ENCODE assay signal across 1 cellular context in the genomic region with DNA sequence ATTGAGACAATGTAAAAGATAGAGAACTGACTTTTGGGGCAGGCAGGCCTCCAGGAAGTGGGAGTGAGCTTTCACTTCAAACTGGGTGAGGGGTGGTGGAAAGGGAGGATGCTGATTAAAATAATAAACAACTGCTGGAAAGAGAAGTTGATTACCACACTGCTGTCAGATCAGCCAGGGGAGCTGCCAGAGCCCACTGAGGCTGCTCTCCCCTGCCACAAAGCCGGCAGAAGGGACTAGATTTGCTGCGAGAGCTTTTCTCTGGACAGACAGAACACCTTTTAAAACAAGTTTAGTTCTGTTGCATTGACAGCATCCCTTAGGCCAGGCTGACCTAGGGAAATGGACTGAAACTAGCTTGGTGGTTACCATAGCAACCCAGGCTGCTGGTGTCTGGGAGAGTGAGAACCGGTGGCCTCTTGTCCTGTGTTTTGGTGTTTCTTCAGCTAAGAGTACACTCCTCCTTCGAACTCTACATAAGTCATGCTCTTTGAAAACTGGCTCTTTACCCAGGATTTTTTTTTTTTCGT.
TF ChIP-seq lines count a peak whose summit lies in the region.

No MANE protein-coding gene starts in this region.

TF ChIP-seq in HCT116, 20 proteins besides CTCF, POLR2A, EP300 and RAD21 (continued from another document):
- TF ChIP-seq, protein P1, sequence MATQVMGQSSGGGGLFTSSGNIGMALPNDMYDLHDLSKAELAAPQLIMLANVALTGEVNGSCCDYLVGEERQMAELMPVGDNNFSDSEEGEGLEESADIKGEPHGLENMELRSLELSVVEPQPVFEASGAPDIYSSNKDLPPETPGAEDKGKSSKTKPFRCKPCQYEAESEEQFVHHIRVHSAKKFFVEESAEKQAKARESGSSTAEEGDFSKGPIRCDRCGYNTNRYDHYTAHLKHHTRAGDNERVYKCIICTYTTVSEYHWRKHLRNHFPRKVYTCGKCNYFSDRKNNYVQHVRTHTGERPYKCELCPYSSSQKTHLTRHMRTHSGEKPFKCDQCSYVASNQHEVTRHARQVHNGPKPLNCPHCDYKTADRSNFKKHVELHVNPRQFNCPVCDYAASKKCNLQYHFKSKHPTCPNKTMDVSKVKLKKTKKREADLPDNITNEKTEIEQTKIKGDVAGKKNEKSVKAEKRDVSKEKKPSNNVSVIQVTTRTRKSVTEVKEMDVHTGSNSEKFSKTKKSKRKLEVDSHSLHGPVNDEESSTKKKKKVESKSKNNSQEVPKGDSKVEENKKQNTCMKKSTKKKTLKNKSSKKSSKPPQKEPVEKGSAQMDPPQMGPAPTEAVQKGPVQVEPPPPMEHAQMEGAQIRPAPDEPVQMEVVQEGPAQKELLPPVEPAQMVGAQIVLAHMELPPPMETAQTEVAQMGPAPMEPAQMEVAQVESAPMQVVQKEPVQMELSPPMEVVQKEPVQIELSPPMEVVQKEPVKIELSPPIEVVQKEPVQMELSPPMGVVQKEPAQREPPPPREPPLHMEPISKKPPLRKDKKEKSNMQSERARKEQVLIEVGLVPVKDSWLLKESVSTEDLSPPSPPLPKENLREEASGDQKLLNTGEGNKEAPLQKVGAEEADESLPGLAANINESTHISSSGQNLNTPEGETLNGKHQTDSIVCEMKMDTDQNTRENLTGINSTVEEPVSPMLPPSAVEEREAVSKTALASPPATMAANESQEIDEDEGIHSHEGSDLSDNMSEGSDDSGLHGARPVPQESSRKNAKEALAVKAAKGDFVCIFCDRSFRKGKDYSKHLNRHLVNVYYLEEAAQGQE (IDR thresholded peaks at IDR 0.05; ENCODE audit: low read depth): no peak
- TF ChIP-seq EGR1 (IDR thresholded peaks at IDR 0.05; ENCODE audit: low read depth): no peak
- TF ChIP-seq EZH2phosphoT487 (IDR thresholded peaks at IDR 0.05; ENCODE audit: borderline replicate concordance): no peak
- no peak for TF ChIP-seq YY1 (IDR thresholded peaks at IDR 0.05; ENCODE audit: extremely low read depth, insufficient replicate concordance, low read depth, low read length)
- TF ChIP-seq SP1 (IDR thresholded peaks at IDR 0.05; ENCODE audit: low read depth): no peak
- TF ChIP-seq TCF7L2 (IDR thresholded peaks at IDR 0.05; ENCODE audit: borderline replicate concordance, extremely low read depth, insufficient read depth, insufficient read length): no peak
- TF ChIP-seq, protein P2, sequence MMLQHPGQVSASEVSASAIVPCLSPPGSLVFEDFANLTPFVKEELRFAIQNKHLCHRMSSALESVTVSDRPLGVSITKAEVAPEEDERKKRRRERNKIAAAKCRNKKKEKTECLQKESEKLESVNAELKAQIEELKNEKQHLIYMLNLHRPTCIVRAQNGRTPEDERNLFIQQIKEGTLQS (IDR thresholded peaks at IDR 0.05): no peak
- TF ChIP-seq POLR2AphosphoS5 (IDR thresholded peaks at IDR 0.05; ENCODE audit: low read depth, low read length): no peak
- TF ChIP-seq JUND (IDR thresholded peaks at IDR 0.05): no peak
- no peak for TF ChIP-seq EZH2 (IDR thresholded peaks at IDR 0.05)
- TF ChIP-seq ZNF274 (IDR thresholded peaks at IDR 0.05; ENCODE audit: low read depth, low read length): no peak
- no peak for TF ChIP-seq CEBPB (IDR thresholded peaks at IDR 0.05; ENCODE audit: low read depth)
- TF ChIP-seq SIN3A (IDR thresholded peaks at IDR 0.05; ENCODE audit: low read depth): no peak
